21 cellular contexts compared by ENCODE assay signal in the genomic region with DNA sequence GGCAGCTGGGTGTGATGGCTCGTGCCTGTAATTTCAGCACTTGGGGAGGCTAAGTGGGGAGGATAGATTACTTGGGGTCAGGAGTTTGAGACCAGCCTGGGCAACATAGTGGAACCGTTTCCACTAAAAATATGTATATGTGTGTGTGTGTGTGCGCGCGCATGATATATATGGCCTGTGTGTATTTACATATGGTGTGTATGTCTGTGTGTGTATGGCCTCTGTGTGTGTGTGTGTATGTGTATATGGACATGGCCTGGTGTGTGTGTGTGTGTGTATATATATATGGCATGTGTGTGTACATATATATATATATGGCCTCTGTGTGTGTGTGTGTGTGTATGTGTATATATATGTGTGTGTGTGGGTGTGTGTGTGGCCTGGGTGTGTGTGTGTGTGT. TPM values are rescaled to one million over a fixed set of nuclear protein-coding genes. Genes with fewer than 3 reads are reported as not detected.
A peak's percentile ranks its signal among the peaks of the same experiment; 100 is the strongest.
DNase-seq lines count a peak whose midpoint lies in the region; ATAC-seq, FAIRE-seq and TF ChIP-seq lines count a peak whose summit lies in the region.
"Had no signal": no experiment of that assay in that cellular context is flagged by ENCODE, and none has a peak within 500 bp of the region (broad histone marks: within the 10 kb centered on the region; RNA-seq: fewer than 3 reads in every experiment).

No MANE protein-coding gene starts in this region.

- no peak overlapping the region for H2BK20ac ChIP-seq in IMR-90 (ENCODE audit: low read depth, low read length)

- no peak overlapping the region for H4K12ac ChIP-seq in trophoblast cell (ENCODE audit: low read depth, low read length)

- no peak overlapping the region for H2BK12ac ChIP-seq in trophoblast cell (ENCODE audit: low read length)

- no peak overlapping the region for H2AFZ ChIP-seq in IMR-90 (replicated peaks; ENCODE audit: low read length, poor library complexity)
- no peak overlapping the region for H2AFZ ChIP-seq in trophoblast cell (ENCODE audit: insufficient read depth, low read length, poor library complexity)

- H3K36me3 ChIP-seq in IMR-90 (ENCODE audit: control insufficient read depth, insufficient read depth, low read length) (no peaks in the 10 kb centered on the region), trophoblast cell (ENCODE audit: control insufficient read depth in 1 of 2, insufficient read depth in 2 of 2, low read length in 2 of 2) (no peaks in the 10 kb centered on the region)
- H3K36me3 ChIP-seq: HAP-1 had no signal

- no peaks in the 10 kb centered on the region for H3K9me3 Mint-ChIP-seq in activated CD4-positive, alpha-beta memory T cell treated with anti-CD3 and anti-CD28 coated beads, Interleukin-2, amount 10 ng/mL, durations not matched to agents 7 days and 5 days
- H3K9me3 Mint-ChIP-seq: CD4-positive, CD25-positive, alpha-beta regulatory T cell; CD8-positive, alpha-beta T cell had no signal

- H3K4me2 ChIP-seq in IMR-90 (ENCODE audit: low read depth, low read length), result no peak overlapping the region
- no peak overlapping the region for H3K4me2 ChIP-seq in trophoblast cell (ENCODE audit: low read length)

- TF ChIP-seq POLR2A in GM12892 (IDR thresholded peaks at IDR 0.05; ENCODE audit: low read depth, low read length), result peak; percentile 48; the same call in 1 of the 2 replicates
- TF ChIP-seq POLR2A in IMR-90 (IDR thresholded peaks at IDR 0.05; ENCODE audit: low read depth, low read length), result no peak

- FAIRE-seq in GM12892 (lab: Jason Lieb, UNC) (no peak), urothelium cell line (lab: Jason Lieb, UNC) (peak; percentile 70)
- FAIRE-seq: GM12878, H54 had no signal

- WGBS in IMR-90 (ENCODE audit: extremely low coverage in 2 of 2, insufficient read length in 1 of 2), 2 experiments, result 69% methylated on average over 5 of the region's 5 CpGs; no CpG with 5 or more reads in 1 of the 2 experiments
- WGBS in trophoblast cell (ENCODE audit: extremely low coverage, insufficient coverage, insufficient read length), result no CpG with 5 or more reads among the region's 5 CpGs

- no peak overlapping the region for H3K9ac ChIP-seq in IMR-90 (ENCODE audit: low read depth, low read length)
- H3K9ac ChIP-seq in trophoblast cell (ENCODE audit: low read length), result no peak overlapping the region
- H3K9ac ChIP-seq: BLaER1 had no signal

- H3K27me3 ChIP-seq in IMR-90 (ENCODE audit: control insufficient read depth, insufficient read depth, low read length) (peaks cover 56% of the 10 kb centered on the region), trophoblast cell (ENCODE audit: insufficient read depth, low read length) (no peaks in the 10 kb centered on the region)
- H3K27me3 ChIP-seq: BLaER1 had no signal

- CTCF ChIA-PET in IMR-90 (lab: Yijun Ruan, JAX), result no interaction called here
- CTCF ChIA-PET in activated CD4-positive, alpha-beta memory T cell treated with anti-CD3 and anti-CD28 coated beads, Interleukin-2, amount 10 ng/mL, durations not matched to agents 7 days and 5 days (lab: Charles Lee), result no interaction called here

- in situ Hi-C loops in IMR-90 (cut with MboI; ENCODE audit: low sequenced_read_pairs), result no loop called here

- DNase-seq in GM12892 (ENCODE audit: insufficient read length), result no peak
- DNase-seq in IMR-90, result no peak
- no peak for DNase-seq in urothelium cell line (ENCODE audit: low spot score)
- DNase-seq in activated CD4-positive, alpha-beta memory T cell treated with anti-CD3 and anti-CD28 coated beads, Interleukin-2, amount 10 ng/mL, durations not matched to agents 7 days and 5 days, result no peak
- DNase-seq in trophoblast cell, result no peak
- no peak for DNase-seq in stimulated activated CD8-positive, alpha-beta memory T cell treated with anti-CD3 and anti-CD28 coated beads, Interleukin-4, amount 100 ng/mL, for 48 hours
- DNase-seq: Caco-2; CD4-positive, CD25-positive, alpha-beta regulatory T cell; CD8-positive, alpha-beta T cell; DMS153; DND-41; EL; GDM1; GOT3 had no signal

- TF ChIP-seq RAD21 in IMR-90 (IDR thresholded peaks at IDR 0.05; ENCODE audit: low read length), result no peak

- no peaks in the 10 kb centered on the region for H3K79me1 ChIP-seq in IMR-90 (ENCODE audit: low read depth in 1 of 2, low read length in 2 of 2)
- H3K79me1 ChIP-seq in trophoblast cell (ENCODE audit: low read length), result no peaks in the 10 kb centered on the region

- no peak overlapping the region for H3K27ac Mint-ChIP-seq in activated CD4-positive, alpha-beta memory T cell treated with anti-CD3 and anti-CD28 coated beads, Interleukin-2, amount 10 ng/mL, durations not matched to agents 7 days and 5 days
- H3K27ac Mint-ChIP-seq: CD4-positive, CD25-positive, alpha-beta regulatory T cell; CD8-positive, alpha-beta T cell had no signal

- dilution Hi-C loops in IMR-90 (cut with HindIII; ENCODE audit: low sequenced_read_pairs, unreplicated experiment), result no loop called here

- no peaks in the 10 kb centered on the region for H3K79me2 ChIP-seq in trophoblast cell (ENCODE audit: control insufficient read depth, insufficient read depth, low read length, poor library complexity)

- no peak overlapping the region for H2AK5ac ChIP-seq in IMR-90 (ENCODE audit: low read depth, low read length)
- H2AK5ac ChIP-seq in trophoblast cell (ENCODE audit: low read length), result no peak overlapping the region

- H3K4me1 ChIP-seq in IMR-90 (ENCODE audit: control insufficient read depth, insufficient read depth, low read length) (no peaks in the 10 kb centered on the region), trophoblast cell (ENCODE audit: control insufficient read depth in 1 of 2, insufficient read depth in 2 of 2, low read length in 2 of 2) (no peaks in the 10 kb centered on the region)
- H3K4me1 ChIP-seq: Caco-2, HAP-1 had no signal

- no peak overlapping the region for H4K8ac ChIP-seq in IMR-90 (ENCODE audit: low read depth in 2 of 2, low read length in 2 of 2)
- H4K8ac ChIP-seq in trophoblast cell (ENCODE audit: low read depth, low read length), result no peak overlapping the region

- TF ChIP-seq CTCF in IMR-90 (conservative IDR thresholded peaks at IDR 0.05; ENCODE audit: low read depth, low read length), result no peak

- H3K36me3 Mint-ChIP-seq in activated CD4-positive, alpha-beta memory T cell treated with anti-CD3 and anti-CD28 coated beads, Interleukin-2, amount 10 ng/mL, durations not matched to agents 7 days and 5 days (ENCODE audit: low read depth), result no peaks in the 10 kb centered on the region
- H3K36me3 Mint-ChIP-seq: CD4-positive, CD25-positive, alpha-beta regulatory T cell; CD8-positive, alpha-beta T cell had no signal

- H3K4me3 ChIP-seq in IMR-90 (ENCODE audit: insufficient read depth, low read depth, low read length) (no peak overlapping the region), trophoblast cell (ENCODE audit: low read depth, low read length) (no peak overlapping the region)
- H3K4me3 ChIP-seq: BLaER1, GM12878, HAP-1 had no signal

- H3K9me1 ChIP-seq in IMR-90 (ENCODE audit: insufficient read depth, low read length), result no peaks in the 10 kb centered on the region

- BruUV-seq in IMR-90 (replicated peaks; lab: Mats Ljungman, UMichigan), result no TSS peak

- no peak for ATAC-seq in IMR-90 (ENCODE audit: low read depth)
- ATAC-seq: CD8-positive, alpha-beta T cell; GM12878 had no signal

- intact Hi-C loops in IMR-90 (cut with micrococcal nuclease), result no loop called here

- H3K23ac ChIP-seq in IMR-90 (ENCODE audit: low read depth, low read length) (no peak overlapping the region), trophoblast cell (ENCODE audit: low read length) (no peak overlapping the region)

- H3K4ac ChIP-seq in IMR-90 (ENCODE audit: low read depth, low read length), result no peak overlapping the region
- no peak overlapping the region for H3K4ac ChIP-seq in trophoblast cell (ENCODE audit: low read depth, low read length)

- H3K9me3 ChIP-seq in IMR-90 (ENCODE audit: control insufficient read depth, insufficient read depth, low read length), result no peaks in the 10 kb centered on the region
- no peaks in the 10 kb centered on the region for H3K9me3 ChIP-seq in trophoblast cell (ENCODE audit: insufficient read depth, low read depth, low read length)
- H3K9me3 ChIP-seq: BLaER1, Caco-2, HAP-1 had no signal

- H2BK15ac ChIP-seq in IMR-90 (ENCODE audit: low read depth, low read length), result no peak overlapping the region

- H4K91ac ChIP-seq in IMR-90 (ENCODE audit: insufficient read depth, low read depth, low read length) (no peak overlapping the region), trophoblast cell (ENCODE audit: low read depth, low read length) (no peak overlapping the region)

- no peak overlapping the region for H4K5ac ChIP-seq in IMR-90 (ENCODE audit: low read depth, low read length)

- peaks cover 10% of the 10 kb centered on the region for H3K27me3 Mint-ChIP-seq in activated CD4-positive, alpha-beta memory T cell treated with anti-CD3 and anti-CD28 coated beads, Interleukin-2, amount 10 ng/mL, durations not matched to agents 7 days and 5 days
- H3K27me3 Mint-ChIP-seq: CD4-positive, CD25-positive, alpha-beta regulatory T cell had no signal

- no peak overlapping the region for H3K56ac ChIP-seq in IMR-90 (ENCODE audit: extremely low read depth, insufficient read depth, low read length)

- H2BK120ac ChIP-seq in IMR-90 (ENCODE audit: low read depth, low read length) (no peak overlapping the region), trophoblast cell (ENCODE audit: insufficient read depth, low read length, poor library complexity) (no peak overlapping the region)

- no peak overlapping the region for H3K4me3 Mint-ChIP-seq in activated CD4-positive, alpha-beta memory T cell treated with anti-CD3 and anti-CD28 coated beads, Interleukin-2, amount 10 ng/mL, durations not matched to agents 7 days and 5 days
- H3K4me3 Mint-ChIP-seq: CD4-positive, CD25-positive, alpha-beta regulatory T cell; CD8-positive, alpha-beta T cell had no signal

- H3K18ac ChIP-seq in IMR-90 (ENCODE audit: low read depth, low read length) (no peak overlapping the region), trophoblast cell (ENCODE audit: low read length) (no peak overlapping the region)

- H2BK5ac ChIP-seq in IMR-90 (ENCODE audit: low read depth, low read length, poor library complexity, severe bottlenecking) (peak overlapping the region; percentile 65), trophoblast cell (ENCODE audit: low read depth, low read length, poor library complexity) (no peak overlapping the region)

- POLR2A ChIA-PET in IMR-90 (lab: Charles Lee; ENCODE audit: unreplicated experiment), result no interaction called here
- POLR2A ChIA-PET in activated CD4-positive, alpha-beta memory T cell treated with anti-CD3 and anti-CD28 coated beads, Interleukin-2, amount 10 ng/mL, durations not matched to agents 7 days and 5 days (lab: Charles Lee), result no interaction called here

- H3K14ac ChIP-seq in IMR-90 (replicated peaks; ENCODE audit: low read depth, low read length) (no peak overlapping the region), trophoblast cell (ENCODE audit: low read length) (no peak overlapping the region)

- H3K27ac ChIP-seq in IMR-90 (ENCODE audit: insufficient read depth, low read length) (no peak overlapping the region), trophoblast cell (ENCODE audit: low read depth, low read length) (no peak overlapping the region)
- H3K27ac ChIP-seq: BLaER1, C4-2B had no signal

- H3K4me1 Mint-ChIP-seq in activated CD4-positive, alpha-beta memory T cell treated with anti-CD3 and anti-CD28 coated beads, Interleukin-2, amount 10 ng/mL, durations not matched to agents 7 days and 5 days, result no peaks in the 10 kb centered on the region
- H3K4me1 Mint-ChIP-seq: CD4-positive, CD25-positive, alpha-beta regulatory T cell had no signal

- no peaks in the 10 kb centered on the region for H4K20me1 ChIP-seq in IMR-90 (ENCODE audit: insufficient read depth, low read length)
- H4K20me1 ChIP-seq: BLaER1 had no signal

- no peak overlapping the region for H2AK9ac ChIP-seq in IMR-90 (replicated peaks; ENCODE audit: low read depth, low read length, poor library complexity)

RNA-seq across cellular contexts. Expression of a gene that starts 16.0 kb away (rescaled TPM):
- polyA plus RNA-seq in GM12892 (2012; ENCODE audit: missing spikeins), result not detected
- not detected in 2 replicates for total RNA-seq in IMR-90 (2012; rRNA removed)
- not detected in 2 replicates for polyA plus RNA-seq in IMR-90 (2012; rRNA removed)
- polyA plus RNA-seq in IMR-90 (2012; cell fraction: cytosol; rRNA removed), result not detected in 2 replicates
- not detected in 2 replicates for polyA plus RNA-seq in IMR-90 (2012; cell fraction: nucleus; rRNA removed; ENCODE audit: low replicate concordance)
- not detected for total RNA-seq in activated CD4-positive, alpha-beta memory T cell treated with anti-CD3 and anti-CD28 coated beads, Interleukin-2, amount 10 ng/mL, durations not matched to agents 7 days and 5 days
- polyA plus RNA-seq in trophoblast cell (2013), result not detected in 2 replicates
- total RNA-seq: A172; A673; Caco-2; CD4-positive, CD25-positive, alpha-beta regulatory T cell; CD8-positive, alpha-beta T cell; GM12878 had no signal
- polyA plus RNA-seq: CD4-positive, CD25-positive, alpha-beta regulatory T cell; GM12878 had no signal

RNA-seq across cellular contexts. Expression of a gene that starts 27.2 kb away (rescaled TPM):
- polyA plus RNA-seq in GM12892 (2012; ENCODE audit: missing spikeins), result 51.9 TPM
- 0.18 TPM in 1 of 2 replicates, not detected in the other for total RNA-seq in IMR-90 (2012; rRNA removed)
- 0.03 TPM in 1 of 2 replicates, not detected in the other for polyA plus RNA-seq in IMR-90 (2012; rRNA removed)
- 0.05 TPM in 1 of 2 replicates, not detected in the other for polyA plus RNA-seq in IMR-90 (2012; cell fraction: cytosol; rRNA removed)
- polyA plus RNA-seq in IMR-90 (2012; cell fraction: nucleus; rRNA removed; ENCODE audit: low replicate concordance), result 0.34 and 0.55 TPM in 2 replicates
- under 1 TPM in 1 of 2 experiments, not detected in 1; 0.25 TPM for total RNA-seq in activated CD4-positive, alpha-beta memory T cell treated with anti-CD3 and anti-CD28 coated beads, Interleukin-2, amount 10 ng/mL, durations not matched to agents 7 days and 5 days
- polyA plus RNA-seq in trophoblast cell (2013), result 0.12 and 0.16 TPM in 2 replicates
- total RNA-seq: A172; A673; CD8-positive, alpha-beta T cell had no signal
